25 cellular contexts compared by ENCODE assay signal in the genomic region with DNA sequence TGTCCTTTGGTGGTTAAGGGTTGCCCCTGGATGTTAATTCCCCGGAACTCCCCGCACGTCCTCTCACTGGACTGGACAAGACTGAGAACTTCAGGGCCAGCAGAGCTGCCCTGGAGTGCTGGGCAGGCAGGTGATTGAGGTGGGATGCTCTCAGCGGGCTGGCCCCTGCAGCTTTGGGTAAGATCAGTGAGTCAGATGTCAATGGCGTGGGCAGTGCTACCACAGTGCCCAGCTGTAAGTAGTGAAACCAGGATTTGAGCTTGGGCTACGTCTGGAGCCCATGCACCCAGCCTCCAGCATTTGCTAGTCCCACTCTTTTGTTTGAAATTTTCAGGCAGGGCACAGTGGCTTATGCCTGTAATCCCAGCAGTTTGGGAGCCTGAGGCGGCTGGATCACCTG.
"Had no signal": no experiment of that assay in that cellular context is flagged by ENCODE, and none has a peak within 500 bp of the region (broad histone marks: within the 10 kb centered on the region; RNA-seq: fewer than 3 reads in every experiment).

No MANE protein-coding gene starts in this region.

- FAIRE-seq: HTR-8/SVneo, RCC 7860 had no signal

- H3K4me3 ChIP-seq: MG63, SJSA1, SK-N-MC had no signal

- H3K36me3 Mint-ChIP-seq: IgD-negative memory B cell had no signal

- H3K27ac ChIP-seq: HL-60, SJSA1, SK-N-MC had no signal

- H3K36me3 ChIP-seq: MG63, SJSA1 had no signal

- H3K27me3 ChIP-seq: MG63 had no signal

- H3K9me3 ChIP-seq: MG63, SJSA1 had no signal

- H3K9me3 Mint-ChIP-seq: IgD-negative memory B cell had no signal

- DNase-seq: KBM-7, MG63, NCI-H1092, NCI-H1105 treated with DMSO at 0.1 percent for 48 hours, NCI-H1417 treated with DMSO at 0.1 percent for 48 hours, NCI-H146, NCI-H1694 treated with DMSO at 0.1 percent for 48 hours, NCI-H2029, NCI-H2081 treated with DMSO at 0.1 percent for 48 hours, NCI-H2171, NCI-H226, NCI-H446, NCI-H510A, NCI-H524 treated with DMSO at 0.1 percent for 48 hours, NCI-H69, NCI-H774, Right ventricle myocardium superior, RPMI8226, SIG-M5 had no signal

- H3K4me3 Mint-ChIP-seq: IgD-negative memory B cell had no signal
